In genomic region chrX:131831185-131831520, GRCh38 we compare ENCODE assay signal across 10 cellular contexts.
DNase-seq lines count a peak whose midpoint lies in the region; TF ChIP-seq lines count a peak whose summit lies in the region.
"Had no signal": no experiment of that assay in that cellular context is flagged by ENCODE, and none has a peak within 500 bp of the region (broad histone marks: within the 10 kb centered on the region; RNA-seq: fewer than 3 reads in every experiment).

No MANE protein-coding gene starts in this region.

- CTCF ChIA-PET in CD4-positive, alpha-beta memory T cell (lab: Charles Lee; ENCODE audit: partially characterized antibody) = no interaction called here

- peaks cover 29% of the 10 kb centered on the region for H3K4me1 ChIP-seq in CD4-positive, alpha-beta memory T cell (ENCODE audit: insufficient read depth, low read length)
- H3K4me1 ChIP-seq in HUES6 (ENCODE audit: control insufficient read depth, insufficient read depth, low read length) = peaks cover 30% of the 10 kb centered on the region
- H3K4me1 ChIP-seq: prostate gland, testis had no signal

- H3K36me3 ChIP-seq in CD4-positive, alpha-beta memory T cell (ENCODE audit: insufficient read depth, low read length) = no peaks in the 10 kb centered on the region
- H3K36me3 ChIP-seq in HUES6 (ENCODE audit: control insufficient read depth, insufficient read depth, low read length) = peaks cover 13% of the 10 kb centered on the region
- H3K36me3 ChIP-seq: prostate gland had no signal

- no peaks in the 10 kb centered on the region for H3K36me3 Mint-ChIP-seq in CD4-positive, alpha-beta memory T cell
- H3K36me3 Mint-ChIP-seq in chondrocyte (ENCODE audit: low read depth) (no peaks in the 10 kb centered on the region), nephron progenitor cell (ENCODE audit: low read depth) (peaks cover 22% of the 10 kb centered on the region)

- no peak for DNase-seq in CD4-positive, alpha-beta memory T cell
- DNase-seq in chondrocyte (ENCODE audit: low spot score) (no peak), nephron progenitor cell (no peak), head of caudate nucleus (no peak), A172 (ENCODE audit: low spot score) (no peak), DMS 273 (lab: John Stamatoyannopoulos, UW; ENCODE audit: unreplicated experiment) (no peak), DMS53 (lab: John Stamatoyannopoulos, UW) (no peak)

- H3K9me3 ChIP-seq in CD4-positive, alpha-beta memory T cell (ENCODE audit: control insufficient read depth in 1 of 2, low read length in 2 of 2) = no peaks in the 10 kb centered on the region
- no peaks in the 10 kb centered on the region for H3K9me3 ChIP-seq in HUES6 (ENCODE audit: control insufficient read depth, insufficient read depth, low read depth, low read length)
- H3K9me3 ChIP-seq: prostate gland, testis had no signal

- no peaks in the 10 kb centered on the region for H3K9me3 Mint-ChIP-seq in CD4-positive, alpha-beta memory T cell
- H3K9me3 Mint-ChIP-seq in chondrocyte (ENCODE audit: low read depth) (no peaks in the 10 kb centered on the region), nephron progenitor cell (peaks cover 8% of the 10 kb centered on the region)

- no peaks in the 10 kb centered on the region for H3K27me3 Mint-ChIP-seq in CD4-positive, alpha-beta memory T cell
- H3K27me3 Mint-ChIP-seq in chondrocyte (ENCODE audit: low read depth) (no peaks in the 10 kb centered on the region), nephron progenitor cell (ENCODE audit: low read depth, poor library complexity) (no peaks in the 10 kb centered on the region)

- H3K4me3 ChIP-seq in CD4-positive, alpha-beta memory T cell (ENCODE audit: low read length in 2 of 2) = peak overlapping the region in 1 of 2 donors; percentile 5
- H3K4me3 ChIP-seq in HUES6 (ENCODE audit: low read depth, low read length) = peak overlapping the region; percentile 92
- H3K4me3 ChIP-seq: prostate gland, testis had no signal

- H3K4me1 Mint-ChIP-seq in CD4-positive, alpha-beta memory T cell = peaks cover 8 to 35% (median 17%) of the 10 kb centered on the region in 4 donors
- peaks cover 16% of the 10 kb centered on the region for H3K4me1 Mint-ChIP-seq in chondrocyte (ENCODE audit: low read depth)
- H3K4me1 Mint-ChIP-seq in nephron progenitor cell = peaks cover 45% of the 10 kb centered on the region

- peak overlapping the region in 7 of 8 donors; percentile 1 to 79 (median 54) for H3K4me3 Mint-ChIP-seq in CD4-positive, alpha-beta memory T cell
- H3K4me3 Mint-ChIP-seq in chondrocyte (ENCODE audit: unreplicated experiment) (peak overlapping the region; percentile 48), nephron progenitor cell (peak overlapping the region; percentile 93)

- no peak overlapping the region for H3K27ac ChIP-seq in CD4-positive, alpha-beta memory T cell (ENCODE audit: low read depth, low read length)
- H3K27ac ChIP-seq in HUES6 (ENCODE audit: low read depth, low read length) = peak overlapping the region; percentile 82
- H3K27ac ChIP-seq: prostate gland, testis had no signal

- intact Hi-C loops in CD4-positive, alpha-beta memory T cell (cut with micrococcal nuclease) = loop anchor here (1.0 kb wide), 1 partner anchor 14 kb away; no protein-coding TSS in a partner anchor
- intact Hi-C loops in head of caudate nucleus (cut with DNase I) = no loop called here

- TF ChIP-seq CTCF in chondrocyte (IDR thresholded peaks at IDR 0.05) (no peak), nephron progenitor cell (IDR thresholded peaks at IDR 0.05) (no peak)

- no peaks in the 10 kb centered on the region for H3K27me3 ChIP-seq in CD4-positive, alpha-beta memory T cell (ENCODE audit: insufficient read depth, low read length)
- no peaks in the 10 kb centered on the region; the same call in 1 of the 2 replicates for H3K27me3 ChIP-seq in HUES6 (ENCODE audit: control insufficient read depth, insufficient read depth, low read length)
- H3K27me3 ChIP-seq: testis had no signal

- peak overlapping the region; percentile 92 for H3K9ac ChIP-seq in HUES6 (ENCODE audit: low read length)

- H3K27ac Mint-ChIP-seq in CD4-positive, alpha-beta memory T cell = peak overlapping the region in 6 of 7 donors; percentile 39 to 88 (median 60)
- H3K27ac Mint-ChIP-seq in chondrocyte (ENCODE audit: unreplicated experiment) (peak overlapping the region; percentile 75), nephron progenitor cell (peak overlapping the region; percentile 65)

- POLR2A ChIA-PET in CD4-positive, alpha-beta memory T cell (lab: Charles Lee; ENCODE audit: partially characterized antibody) = interaction anchor here (1.6 kb wide), 1 partner anchor 18 kb away, joined by 5 read pairs; no protein-coding TSS in a partner anchor
